Comparison of ENCODE assay signal across 8 cellular contexts in genomic region chr3:160754371-160754854, GRCh38. TPM values are rescaled to one million over a fixed set of nuclear protein-coding genes. Genes with fewer than 3 reads are reported as not detected.
A peak's percentile ranks its signal among the peaks of the same experiment; 100 is the strongest.
DNase-seq lines count a peak whose midpoint lies in the region; ATAC-seq and TF ChIP-seq lines count a peak whose summit lies in the region.

No MANE protein-coding gene starts in this region.

- no peaks in the 10 kb centered on the region for H3K79me1 ChIP-seq in neuronal stem cell (ENCODE audit: low read depth, low read length)

- H3K27ac ChIP-seq in cardiac muscle cell (peak overlapping the region; percentile 99), neuronal stem cell (replicated peaks; ENCODE audit: low read length) (no peak overlapping the region)

- no peak overlapping the region for H2BK5ac ChIP-seq in neuronal stem cell (ENCODE audit: low read length)

- H3K9me3 ChIP-seq in cardiac muscle cell (ENCODE audit: low read depth) (no peaks in the 10 kb centered on the region), neuronal stem cell (replicated peaks in 1 of 2; ENCODE audit: control insufficient read depth in 2 of 2, insufficient read depth in 1 of 2, low read depth in 1 of 2, low read length in 2 of 2) (no peaks in the 10 kb centered on the region)

- H2BK15ac ChIP-seq in neuronal stem cell (ENCODE audit: low read length) = no peak overlapping the region

- H3K4ac ChIP-seq in neuronal stem cell (ENCODE audit: low read length) = no peak overlapping the region

- H2BK12ac ChIP-seq in neuronal stem cell (ENCODE audit: low read length) = no peak overlapping the region

- H3K27me3 ChIP-seq in cardiac muscle cell (peaks cover 22% of the 10 kb centered on the region), neuronal stem cell (ENCODE audit: control insufficient read depth in 3 of 3, insufficient read depth in 3 of 3, low read depth in 1 of 3, low read length in 3 of 3) (peaks cover 0 to 5% (median 0%) of the 10 kb centered on the region in 3 experiments)

- no peak overlapping the region for H2AK5ac ChIP-seq in neuronal stem cell (ENCODE audit: low read depth, low read length)

- DNase-seq in Right ventricle myocardium superior (peak; percentile 48), Right ventricle myocardium inferior (ENCODE audit: missing footprints) (no peak), NCI-H526 (lab: John Stamatoyannopoulos, UW) (peak; percentile 57 to 63), cardiac muscle cell (ENCODE audit: low read depth in 1 of 2, low spot score in 1 of 2) (peak; percentile 57 to 71), neuronal stem cell (ENCODE audit: low spot score) (peak; percentile 38), NCI-H1694 treated with DMSO at 0.1 percent for 48 hours (lab: John Stamatoyannopoulos, UW) (no peak), NCI-H187 treated with DMSO at 0.1 percent for 48 hours (lab: John Stamatoyannopoulos, UW) (no peak)
- no peak for DNase-seq in activated naive CD8-positive, alpha-beta T cell treated with anti-CD3 and anti-CD28 coated beads, Interleukin-2, amount 10 ng/mL, durations not matched to agents 7 days and 5 days

- H3K4me1 ChIP-seq in cardiac muscle cell (ENCODE audit: low read depth) (peaks cover 10% of the 10 kb centered on the region), neuronal stem cell (ENCODE audit: control insufficient read depth in 2 of 2, insufficient read depth in 1 of 2, low read depth in 1 of 2, low read length in 2 of 2) (peaks cover 2 to 5% of the 10 kb centered on the region in 2 donors)

- peak overlapping the region; percentile 91 for H3K4me2 ChIP-seq in neuronal stem cell (ENCODE audit: insufficient read depth, low read length, poor library complexity, severe bottlenecking)

- peaks cover 23% of the 10 kb centered on the region for H3K27me3 Mint-ChIP-seq in activated naive CD8-positive, alpha-beta T cell treated with anti-CD3 and anti-CD28 coated beads, Interleukin-2, amount 10 ng/mL, durations not matched to agents 7 days and 5 days

- peak; percentile 32 for ATAC-seq in Right ventricle myocardium superior (ENCODE audit: poor library complexity)
- ATAC-seq in Right ventricle myocardium inferior = no peak
- no peak for ATAC-seq in activated naive CD8-positive, alpha-beta T cell treated with anti-CD3 and anti-CD28 coated beads, Interleukin-2, amount 10 ng/mL, durations not matched to agents 7 days and 5 days (ENCODE audit: low read depth)

- H3K27ac Mint-ChIP-seq in activated naive CD8-positive, alpha-beta T cell treated with anti-CD3 and anti-CD28 coated beads, Interleukin-2, amount 10 ng/mL, durations not matched to agents 7 days and 5 days = peak overlapping the region; percentile 97

- no CpG with 5 or more reads among the region's 27 CpGs for WGBS in neuronal stem cell (ENCODE audit: extremely low coverage in 2 of 2, insufficient read length in 2 of 2, insufficient replicate concordance in 1 of 2), 2 donors

- H3K36me3 Mint-ChIP-seq in activated naive CD8-positive, alpha-beta T cell treated with anti-CD3 and anti-CD28 coated beads, Interleukin-2, amount 10 ng/mL, durations not matched to agents 7 days and 5 days = peaks cover 3% of the 10 kb centered on the region

- intact Hi-C loops in Right ventricle myocardium superior (cut with DNase I) (loop anchor here (5.0 to 10.0 kb wide), 4 partner anchors 47 to 190 kb away; partner anchors contain the start of gene KPNA4), Right ventricle myocardium inferior (cut with DNase I) (loop anchor here (10.0 kb wide), 2 partner anchors 50 to 350 kb away; partner anchors contain the start of gene B3GALNT1)

- H3K18ac ChIP-seq in neuronal stem cell (ENCODE audit: low read length) = peak overlapping the region; percentile 44

- no peaks in the 10 kb centered on the region for H3K36me3 ChIP-seq in cardiac muscle cell
- no peaks in the 10 kb centered on the region for H3K36me3 ChIP-seq in neuronal stem cell (replicated peaks in 1 of 2; ENCODE audit: control insufficient read depth in 2 of 2, insufficient read depth in 2 of 2, low read length in 2 of 2)

- H4K8ac ChIP-seq in neuronal stem cell (ENCODE audit: low read depth, low read length) = no peak overlapping the region

- peak overlapping the region; percentile 92 for H3K4me3 Mint-ChIP-seq in activated naive CD8-positive, alpha-beta T cell treated with anti-CD3 and anti-CD28 coated beads, Interleukin-2, amount 10 ng/mL, durations not matched to agents 7 days and 5 days

- POLR2A ChIA-PET in activated naive CD8-positive, alpha-beta T cell treated with anti-CD3 and anti-CD28 coated beads, Interleukin-2, amount 10 ng/mL, durations not matched to agents 7 days and 5 days (lab: Charles Lee) = no interaction called here

- H3K23ac ChIP-seq in neuronal stem cell (ENCODE audit: low read depth, low read length, poor library complexity) = peak overlapping the region; percentile 2

- H2BK120ac ChIP-seq in neuronal stem cell (ENCODE audit: low read depth, low read length) = no peak overlapping the region

- H3K9me3 Mint-ChIP-seq in activated naive CD8-positive, alpha-beta T cell treated with anti-CD3 and anti-CD28 coated beads, Interleukin-2, amount 10 ng/mL, durations not matched to agents 7 days and 5 days = no peaks in the 10 kb centered on the region

- H3K4me3 ChIP-seq in cardiac muscle cell (peak overlapping the region; percentile 79), neuronal stem cell (ENCODE audit: low read length in 2 of 2) (peak overlapping the region; percentile 69 to 87)

- no peak overlapping the region for H3K9ac ChIP-seq in neuronal stem cell (ENCODE audit: low read depth, low read length, poor library complexity)

- H3K14ac ChIP-seq in neuronal stem cell (ENCODE audit: low read length) = no peak overlapping the region

- no peak for TF ChIP-seq CTCF in cardiac muscle cell (IDR thresholded peaks at IDR 0.05; ENCODE audit: low read depth, low read length)

- peak overlapping the region; percentile 99 for H2AFZ ChIP-seq in neuronal stem cell (ENCODE audit: low read length)

- H4K91ac ChIP-seq in neuronal stem cell (ENCODE audit: low read depth, low read length, poor library complexity) = no peak overlapping the region

- peaks cover 24% of the 10 kb centered on the region for H3K4me1 Mint-ChIP-seq in activated naive CD8-positive, alpha-beta T cell treated with anti-CD3 and anti-CD28 coated beads, Interleukin-2, amount 10 ng/mL, durations not matched to agents 7 days and 5 days

RNA-seq across cellular contexts. Expression of gene PPM1L, which starts 1.6 kb away (rescaled TPM):
- 62.3 TPM for total RNA-seq in Right ventricle myocardium superior
- total RNA-seq in Right ventricle myocardium inferior = 63.9 TPM
- total RNA-seq in activated naive CD8-positive, alpha-beta T cell treated with anti-CD3 and anti-CD28 coated beads, Interleukin-2, amount 10 ng/mL, durations not matched to agents 7 days and 5 days = 1 to 10 TPM; 3.8 to 4.6 TPM
- total RNA-seq in cardiac muscle cell = 12.6 and 13.5 TPM in 2 replicates
- polyA plus RNA-seq in cardiac muscle cell = 1.2 and 4.6 TPM in 2 replicates
- 6.8 TPM for polyA plus RNA-seq in neuronal stem cell (2013, experiment 1 of 2)
- 7.1 TPM for polyA plus RNA-seq in neuronal stem cell (2013, experiment 2 of 2)

Comparison
In these comparisons a context has a peak if more than half of its experiments do, and no peak if none do; other contexts are left out.
1. DNase-seq: peak in Right ventricle myocardium superior (single experiment), NCI-H526 (2 of 2), cardiac muscle cell (2 of 2) and neuronal stem cell (single experiment); none in Right ventricle myocardium inferior (single experiment), activated naive CD8-positive, alpha-beta T cell treated with anti-CD3 and anti-CD28 coated beads, Interleukin-2, amount 10 ng/mL, durations not matched to agents 7 days and 5 days (single experiment), NCI-H1694 treated with DMSO at 0.1 percent for 48 hours (single experiment) and NCI-H187 treated with DMSO at 0.1 percent for 48 hours (single experiment).